ENCODE assay signal across 25 cellular contexts in the genomic region with DNA sequence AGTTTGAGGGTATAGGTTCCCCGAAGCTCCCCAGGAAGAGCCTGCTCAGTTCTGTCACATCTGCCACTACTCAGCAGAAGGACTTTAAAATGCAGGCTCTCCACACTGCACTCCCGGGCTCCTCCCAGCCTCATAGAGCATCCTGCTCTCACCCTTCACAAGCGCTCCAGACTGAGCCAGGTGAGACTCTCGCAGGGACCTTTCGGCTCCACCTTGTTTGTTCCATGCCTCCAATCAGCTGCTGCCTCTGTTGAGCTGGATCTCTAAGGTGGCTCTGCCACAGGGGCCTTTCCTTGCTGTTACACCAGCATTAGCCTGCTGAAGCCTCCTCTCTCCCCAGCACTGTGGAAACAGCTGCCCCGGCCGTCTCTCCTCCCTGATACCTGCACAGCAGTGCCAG. TPM values are rescaled to one million over a fixed set of nuclear protein-coding genes. Genes with fewer than 3 reads are reported as not detected.
DNase-seq lines count a peak whose midpoint lies in the region; ATAC-seq and TF ChIP-seq lines count a peak whose summit lies in the region.
"Had no signal": no experiment of that assay in that cellular context is flagged by ENCODE, and none has a peak within 500 bp of the region (broad histone marks: within the 10 kb centered on the region; RNA-seq: fewer than 3 reads in every experiment).

No MANE protein-coding gene starts in this region.

- H3K4me3 ChIP-seq in CD8-positive, alpha-beta T cell (ENCODE audit: low read depth, low read length) = no peak overlapping the region
- H3K4me3 ChIP-seq: psoas muscle, skin epidermis, testis had no signal

- H3K27ac ChIP-seq in CD8-positive, alpha-beta T cell (ENCODE audit: low read depth, low read length) = no peak overlapping the region
- H3K27ac ChIP-seq: KMS-11, psoas muscle, skin epidermis, testis had no signal

- POLR2A ChIA-PET in CD8-positive, alpha-beta T cell (lab: Charles Lee) = no interaction called here

- no peak for TF ChIP-seq CTCF in CD8-positive, alpha-beta T cell (IDR thresholded peaks at IDR 0.05)

- no peaks in the 10 kb centered on the region for H3K36me3 ChIP-seq in CD8-positive, alpha-beta T cell (ENCODE audit: insufficient read depth, low read length)

- CTCF ChIA-PET in CD8-positive, alpha-beta T cell (lab: Charles Lee) = interaction anchor here (1.4 kb wide), 1 partner anchor 11 kb away, joined by 3 read pairs; no protein-coding TSS in a partner anchor

- H3K27ac Mint-ChIP-seq in CD8-positive, alpha-beta T cell = no peak overlapping the region
- H3K27ac Mint-ChIP-seq: activated B cell treated with CpG ODN at 0.5 μM for 24 hours; stimulated activated memory B cell treated with anti-CD40 and anti-IgM and Interleukin-4, amounts not matched to agents 10 μg/mL and 1 μg/mL and 100 μg/mL, for 72 hours had no signal

- ATAC-seq in stimulated activated naive CD8-positive, alpha-beta T cell treated with anti-CD3 and anti-CD28 coated beads, Interleukin-15, Interleukin-2, amounts not matched to agents 100 U/mL and 50 U/mL, for 24 hours = no peak
- ATAC-seq in CD8-positive, alpha-beta T cell = no peak
- ATAC-seq: foreskin keratinocyte; psoas muscle; SK-N-SH treated with all-trans-retinoic acid at 6 μM for 48 hours; stimulated activated memory B cell treated with anti-CD40 and anti-IgM and Interleukin-4, amounts not matched to agents 10 μg/mL and 1 μg/mL and 100 μg/mL, for 72 hours had no signal

- peaks cover 15% of the 10 kb centered on the region for H3K4me1 Mint-ChIP-seq in CD8-positive, alpha-beta T cell (ENCODE audit: low read depth)
- H3K4me1 Mint-ChIP-seq: activated B cell treated with CpG ODN at 0.5 μM for 24 hours; stimulated activated memory B cell treated with anti-CD40 and anti-IgM and Interleukin-4, amounts not matched to agents 10 μg/mL and 1 μg/mL and 100 μg/mL, for 72 hours had no signal

- H3K9me3 ChIP-seq in CD8-positive, alpha-beta T cell (ENCODE audit: low read length) = no peaks in the 10 kb centered on the region
- H3K9me3 ChIP-seq: psoas muscle, testis had no signal

- DNase-seq in DMS79 (lab: John Stamatoyannopoulos, UW) (peak; percentile 50), NCI-H187 treated with DMSO at 0.1 percent for 48 hours (lab: John Stamatoyannopoulos, UW) (peak; percentile 87), NCI-H748 treated with DMSO at 0.1 percent for 48 hours (lab: John Stamatoyannopoulos, UW) (peak; percentile 54), iPS-NIHi7 (ENCODE audit: extremely low spot score) (peak; percentile 34), NOMO-1 treated with DMSO at 0.1 percent for 48 hours (lab: John Stamatoyannopoulos, UW; ENCODE audit: unreplicated experiment) (no peak)
- no peak for DNase-seq in stimulated activated naive CD8-positive, alpha-beta T cell treated with anti-CD3 and anti-CD28 coated beads, Interleukin-15, Interleukin-2, amounts not matched to agents 100 U/mL and 50 U/mL, for 24 hours
- no peak for DNase-seq in CD8-positive, alpha-beta T cell
- DNase-seq: activated B cell treated with CpG ODN at 0.5 μM for 24 hours; activated CD4-positive, alpha-beta T cell treated with anti-CD3 and anti-CD28 coated beads, Interleukin-2, amount 50 U/mL, for 4 hours; activated CD8-positive, alpha-beta memory T cell treated with anti-CD3 and anti-CD28 coated beads, Interleukin-2, amount 50 U/mL, for 48 hours; activated effector memory CD4-positive, alpha-beta T cell treated with Interleukin-2 at 50 U/mL for 16 hours; CD4-positive, alpha-beta memory T cell; effector CD4-positive, alpha-beta T cell; foreskin keratinocyte; hippocampal formation; islet precursor cell; NCI-H446; psoas muscle; stimulated activated CD4-positive, alpha-beta T cell treated with anti-CD3 and anti-CD28 coated beads, Interleukin-1b, Interleukin-23, amount 100 ng/mL, for 48 hours; T-helper 9 cell; testis had no signal

- no peaks in the 10 kb centered on the region for H3K27me3 Mint-ChIP-seq in CD8-positive, alpha-beta T cell (ENCODE audit: low read depth)
- H3K27me3 Mint-ChIP-seq: activated B cell treated with CpG ODN at 0.5 μM for 24 hours; CD4-positive, alpha-beta memory T cell; stimulated activated memory B cell treated with anti-CD40 and anti-IgM and Interleukin-4, amounts not matched to agents 10 μg/mL and 1 μg/mL and 100 μg/mL, for 72 hours had no signal

- H3K36me3 Mint-ChIP-seq in CD8-positive, alpha-beta T cell = peaks cover 9% of the 10 kb centered on the region
- H3K36me3 Mint-ChIP-seq: stimulated activated memory B cell treated with anti-CD40 and anti-IgM and Interleukin-4, amounts not matched to agents 10 μg/mL and 1 μg/mL and 100 μg/mL, for 72 hours had no signal

- no peak overlapping the region for H3K4me3 Mint-ChIP-seq in CD8-positive, alpha-beta T cell
- H3K4me3 Mint-ChIP-seq: activated B cell treated with CpG ODN at 0.5 μM for 24 hours; CD4-positive, alpha-beta memory T cell; stimulated activated memory B cell treated with anti-CD40 and anti-IgM and Interleukin-4, amounts not matched to agents 10 μg/mL and 1 μg/mL and 100 μg/mL, for 72 hours had no signal

- no peaks in the 10 kb centered on the region for H3K4me1 ChIP-seq in CD8-positive, alpha-beta T cell (ENCODE audit: insufficient read depth, low read length)
- H3K4me1 ChIP-seq: psoas muscle, testis had no signal

- intact Hi-C loops in CD8-positive, alpha-beta T cell (cut with DNase I, micrococcal nuclease) = no loop called here

- no peaks in the 10 kb centered on the region for H3K9me3 Mint-ChIP-seq in CD8-positive, alpha-beta T cell
- H3K9me3 Mint-ChIP-seq: activated B cell treated with CpG ODN at 0.5 μM for 24 hours; CD4-positive, alpha-beta memory T cell had no signal

- no peaks in the 10 kb centered on the region for H3K27me3 ChIP-seq in CD8-positive, alpha-beta T cell (ENCODE audit: insufficient read depth, low read length)
- H3K27me3 ChIP-seq: foreskin keratinocyte, testis had no signal

RNA-seq across cellular contexts. Expression of a gene that starts 56.1 kb away (rescaled TPM):
- 10 to 100 TPM; 16.7 to 18.1 TPM for total RNA-seq in CD8-positive, alpha-beta T cell

Comparison
In these comparisons a context has a peak if more than half of its experiments do, and no peak if none do; other contexts are left out.
1. DNase-seq: peak in DMS79 (single experiment), NCI-H187 treated with DMSO at 0.1 percent for 48 hours (single experiment), NCI-H748 treated with DMSO at 0.1 percent for 48 hours (single experiment) and iPS-NIHi7 (single experiment); none in stimulated activated naive CD8-positive, alpha-beta T cell treated with anti-CD3 and anti-CD28 coated beads, Interleukin-15, Interleukin-2, amounts not matched to agents 100 U/mL and 50 U/mL, for 24 hours (single experiment), NOMO-1 treated with DMSO at 0.1 percent for 48 hours (single experiment) and CD8-positive, alpha-beta T cell (0 of 7).